In genomic region chr11:102268083-102268984, GRCh38 we compare ENCODE assay signal across 8 cellular contexts. TPM values are rescaled to one million over a fixed set of nuclear protein-coding genes. Genes with fewer than 3 reads are reported as not detected.
DNase-seq lines count a peak whose midpoint lies in the region; ATAC-seq and TF ChIP-seq lines count a peak whose summit lies in the region.

No MANE protein-coding gene starts in this region.

- no peaks in the 10 kb centered on the region for H3K36me3 ChIP-seq in HUES48 (ENCODE audit: control insufficient read depth, insufficient read depth, low read length)
- H3K36me3 ChIP-seq in Peyer's patch: no peaks in the 10 kb centered on the region
- H3K36me3 ChIP-seq in psoas muscle (ENCODE audit: insufficient read depth in 1 of 2, low read depth in 1 of 2): no peaks in the 10 kb centered on the region
- no peaks in the 10 kb centered on the region for H3K36me3 ChIP-seq in uterus

- ATAC-seq in GM21423 (IDR thresholded peaks at IDR 0.05; ENCODE audit: unreplicated experiment) (peak; percentile 97), Right ventricle myocardium inferior (peak; percentile 94), psoas muscle (peak; percentile 98 to 99 (median 99))

- 6 to 10% (median 8%) methylated on average over 38 to 39 of the region's 39 CpGs for WGBS in psoas muscle, 3 donors

- intact Hi-C loops in Right ventricle myocardium inferior (cut with DNase I) (loop anchor here (5.0 kb wide), 1 partner anchor 156 kb away; the partner anchor contains the start of gene YAP1), psoas muscle (cut with DNase I) (loop anchor here (2.0 to 5.0 kb wide), 2 partner anchors 158 to 161 kb away; partner anchors contain the start of gene YAP1 (in 1 of the 2)), uterus (cut with DNase I; ENCODE audit: low total_unique reads) (no loop called here)

- H3K9me3 ChIP-seq in HUES48 (ENCODE audit: control insufficient read depth, insufficient read depth, low read length): no peaks in the 10 kb centered on the region
- H3K9me3 ChIP-seq in Peyer's patch: no peaks in the 10 kb centered on the region
- no peaks in the 10 kb centered on the region for H3K9me3 ChIP-seq in psoas muscle
- H3K9me3 ChIP-seq in uterus: no peaks in the 10 kb centered on the region

- peaks cover 3% of the 10 kb centered on the region for H3K27me3 ChIP-seq in HUES48 (ENCODE audit: control insufficient read depth, insufficient read depth, low read length)
- H3K27me3 ChIP-seq in Peyer's patch: no peaks in the 10 kb centered on the region
- peaks cover 0 to 7% (median 0%) of the 10 kb centered on the region in 3 donors for H3K27me3 ChIP-seq in psoas muscle (ENCODE audit: insufficient read depth in 3 of 3, low read length in 2 of 3)
- no peaks in the 10 kb centered on the region for H3K27me3 ChIP-seq in uterus

- peak overlapping the region; percentile 11 for H3K27ac ChIP-seq in HUES48 (ENCODE audit: low read depth, low read length)
- peak overlapping the region; percentile 31 to 90 (median 60) for H3K27ac ChIP-seq in Peyer's patch
- peak overlapping the region; percentile 65 for H3K27ac ChIP-seq in psoas muscle
- H3K27ac ChIP-seq in uterus: peak overlapping the region; percentile 58 to 71

- DNase-seq in COLO668 (lab: John Stamatoyannopoulos, UW; ENCODE audit: unreplicated experiment) (peak; percentile 92), Peyer's patch (peak; percentile 81 to 96 (median 95)), activated gamma-delta T cell treated with Interleukin-2 at 50 U/mL for 16 hours (peak; percentile 70), Right ventricle myocardium inferior (ENCODE audit: missing footprints) (peak; percentile 87), psoas muscle (peak; percentile 80 to 92), uterus (peak; percentile 74 to 79)

- H3K4me1 ChIP-seq in HUES48 (ENCODE audit: control insufficient read depth, insufficient read depth, low read length) (peaks cover 24% of the 10 kb centered on the region), Peyer's patch (peaks cover 0 to 15% (median 6%) of the 10 kb centered on the region in 4 donors), psoas muscle (peaks cover 10% of the 10 kb centered on the region), uterus (peaks cover 0 to 9% of the 10 kb centered on the region in 2 donors)

- TF ChIP-seq CTCF in Peyer's patch (IDR thresholded peaks at IDR 0.05) (peak in 4 of 6 experiments; percentile 44 to 73 (median 54)), psoas muscle (IDR thresholded peaks at IDR 0.05) (peak; percentile 63), uterus (IDR thresholded peaks at IDR 0.05) (peak; percentile 53 to 66 (median 62))

- H3K4me3 ChIP-seq in HUES48 (ENCODE audit: low read depth, low read length): peak overlapping the region; percentile 66
- peak overlapping the region; percentile 24 to 55 (median 37) for H3K4me3 ChIP-seq in Peyer's patch
- H3K4me3 ChIP-seq in psoas muscle: peak overlapping the region; percentile 72
- peak overlapping the region; percentile 45 for H3K4me3 ChIP-seq in uterus

- H3K9ac ChIP-seq in HUES48 (ENCODE audit: low read depth, low read length): no peak overlapping the region; the same call in 1 of the 2 replicates

- TF ChIP-seq POLR2A in Peyer's patch (IDR thresholded peaks at IDR 0.05) (peak; percentile 33 to 50), uterus (IDR thresholded peaks at IDR 0.05) (no peak)

RNA-seq across cellular contexts. Expression of gene BIRC3, which starts 49.0 kb away (rescaled TPM):
- total RNA-seq in Peyer's patch: 100 to 1,000 TPM in 2 of 4 donors, 10 to 100 TPM in 2; 33.8 to 160 (median 92.3) TPM
- 10.6 TPM for total RNA-seq in Right ventricle myocardium inferior
- total RNA-seq in psoas muscle: 1 to 10 TPM; 1.2 to 3.8 (median 2.5) TPM
- 1 to 10 TPM in 2 of 3 donors, under 1 TPM in 1; 0.97 to 3.3 (median 1.7) TPM for polyA plus RNA-seq in psoas muscle
- total RNA-seq in uterus: 100 to 1,000 TPM in 1 of 4 donors, 10 to 100 TPM in 1, 1 to 10 TPM in 2; 1.5 to 102 (median 8.7) TPM

Comparison
In these comparisons a context has a peak if more than half of its experiments do, and no peak if none do; other contexts are left out.
1. Peak in every context shown above with its lines: DNase-seq, ATAC-seq, H3K4me3 ChIP-seq and H3K27ac ChIP-seq.
2. H3K27ac ChIP-seq: peak in every context shown above with its lines; median percentile 65 in psoas muscle; 64 in uterus; 60 in Peyer's patch; 11 in HUES48.
3. POLR2A ChIP-seq: peak in Peyer's patch (2 of 2); none in uterus (0 of 2).